In the genomic region with DNA sequence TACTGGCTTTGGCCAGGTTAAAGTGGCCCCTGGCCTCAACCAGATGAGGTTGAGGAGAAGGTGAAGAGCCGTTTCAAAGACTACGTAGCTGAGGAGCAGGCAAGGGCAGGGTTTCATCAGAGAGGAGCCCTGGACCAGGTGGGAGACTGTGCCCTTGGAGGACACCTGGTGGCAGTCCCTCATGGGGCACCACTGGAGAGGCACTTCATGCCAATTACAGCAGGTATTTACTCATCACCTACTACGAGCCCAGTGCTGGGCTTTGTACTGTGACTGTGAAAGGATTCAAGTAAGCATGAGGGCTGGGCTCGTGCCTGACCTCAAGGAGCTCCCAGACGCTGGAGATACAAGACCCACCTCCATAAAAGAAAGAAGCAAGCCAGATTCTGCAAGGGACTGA, we compare ENCODE assay signal across 11 cellular contexts. TPM values are rescaled to one million over a fixed set of nuclear protein-coding genes. Genes with fewer than 3 reads are reported as not detected.
DNase-seq lines count a peak whose midpoint lies in the region; ATAC-seq, FAIRE-seq and TF ChIP-seq lines count a peak whose summit lies in the region.
"Had no signal": no experiment of that assay in that cellular context is flagged by ENCODE, and none has a peak within 500 bp of the region (broad histone marks: within the 10 kb centered on the region; RNA-seq: fewer than 3 reads in every experiment).

No MANE protein-coding gene starts in this region.

- no peaks in the 10 kb centered on the region for H3K27me3 Mint-ChIP-seq in activated T-helper 17 cell treated with anti-CD3 and anti-CD28 coated beads, Interleukin-2, amount 50 U/mL, for 72 hours

- peak overlapping the region; percentile 71 for H3K27ac Mint-ChIP-seq in activated T-helper 17 cell treated with anti-CD3 and anti-CD28 coated beads, Interleukin-2, amount 50 U/mL, for 72 hours

- H3K36me3 Mint-ChIP-seq in activated T-helper 17 cell treated with anti-CD3 and anti-CD28 coated beads, Interleukin-2, amount 50 U/mL, for 72 hours (ENCODE audit: low read depth), result no peaks in the 10 kb centered on the region

- peak; percentile 95 for ATAC-seq in activated T-helper 17 cell treated with anti-CD3 and anti-CD28 coated beads, Interleukin-2, amount 50 U/mL, for 72 hours (replicated peaks)

- no peak overlapping the region for H3K4me3 ChIP-seq in LNCaP clone FGC (ENCODE audit: low read depth, low read length)
- H3K4me3 ChIP-seq: ovary, thyroid gland had no signal

- H3K4me3 Mint-ChIP-seq in activated T-helper 17 cell treated with anti-CD3 and anti-CD28 coated beads, Interleukin-2, amount 50 U/mL, for 72 hours, result no peak overlapping the region

- no peak for FAIRE-seq in urothelium cell line (lab: Jason Lieb, UNC)

- peak; percentile 22 for DNase-seq in COLO668 (lab: John Stamatoyannopoulos, UW; ENCODE audit: unreplicated experiment)
- DNase-seq in LNCaP clone FGC (ENCODE audit: low read depth), result no peak
- DNase-seq in mesenteric fat pad (ENCODE audit: low spot score), result peak; percentile 71
- DNase-seq in GM19240 (ENCODE audit: insufficient read length, low spot score), result no peak
- no peak for DNase-seq in amniotic stem cell (lab: John Stamatoyannopoulos, UW)
- no peak for DNase-seq in urothelium cell line (ENCODE audit: low spot score)
- DNase-seq in putamen (ENCODE audit: low spot score), result no peak
- DNase-seq: T1000, thyroid gland had no signal

- peaks cover 26% of the 10 kb centered on the region for H3K4me1 Mint-ChIP-seq in activated T-helper 17 cell treated with anti-CD3 and anti-CD28 coated beads, Interleukin-2, amount 50 U/mL, for 72 hours

- no peaks in the 10 kb centered on the region for H3K9me3 Mint-ChIP-seq in activated T-helper 17 cell treated with anti-CD3 and anti-CD28 coated beads, Interleukin-2, amount 50 U/mL, for 72 hours

- TF ChIP-seq CTCF in LNCaP clone FGC (IDR thresholded peaks at IDR 0.05; ENCODE audit: control insufficient read depth, extremely low read depth, insufficient read depth), result peak; percentile 22; the same call in 1 of the 2 replicates

RNA-seq across cellular contexts. Expression of gene SMAD7, which starts 37.6 kb away (rescaled TPM):
- total RNA-seq in activated T-helper 17 cell treated with anti-CD3 and anti-CD28 coated beads, Interleukin-2, amount 50 U/mL, for 72 hours, result 10 to 100 TPM; 23.4 to 40.7 TPM
- 56.2 TPM for total RNA-seq in mesenteric fat pad

Comparison
In these comparisons a context has a peak if more than half of its experiments do, and no peak if none do; other contexts are left out.
1. DNase-seq: peak in COLO668 (single experiment) and mesenteric fat pad (single experiment); none in LNCaP clone FGC (single experiment), GM19240 (single experiment), amniotic stem cell (single experiment), urothelium cell line (single experiment) and putamen (single experiment).